1 cellular context compared by ENCODE assay signal in genomic region chr22:28810839-28811491, GRCh38.
TF ChIP-seq lines count a peak whose summit lies in the region.

No MANE protein-coding gene starts in this region.

TF ChIP-seq in K562, 482 proteins besides CTCF, POLR2A, EP300 and RAD21 (continued from another document):
- TF ChIP-seq PBX2 (CRISPR knock-in tag; IDR thresholded peaks at IDR 0.05; ENCODE audit: low read depth) (no peak), PBX2 (tag; conservative IDR thresholded peaks at IDR 0.05; ENCODE audit: low read depth) (no peak), ZNF57 (CRISPR knock-in tag; IDR thresholded peaks at IDR 0.05) (no peak), ZNF12 (CRISPR knock-in tag; IDR thresholded peaks at IDR 0.05) (no peak), MEIS2 (IDR thresholded peaks at IDR 0.05; ENCODE audit: partially characterized antibody) (no peak), KAT8 (IDR thresholded peaks at IDR 0.05; ENCODE audit: low read depth) (no peak)
TF ChIP-seq in K562: peak in this region for 0.
